8 cellular contexts compared by ENCODE assay signal in the genomic region with DNA sequence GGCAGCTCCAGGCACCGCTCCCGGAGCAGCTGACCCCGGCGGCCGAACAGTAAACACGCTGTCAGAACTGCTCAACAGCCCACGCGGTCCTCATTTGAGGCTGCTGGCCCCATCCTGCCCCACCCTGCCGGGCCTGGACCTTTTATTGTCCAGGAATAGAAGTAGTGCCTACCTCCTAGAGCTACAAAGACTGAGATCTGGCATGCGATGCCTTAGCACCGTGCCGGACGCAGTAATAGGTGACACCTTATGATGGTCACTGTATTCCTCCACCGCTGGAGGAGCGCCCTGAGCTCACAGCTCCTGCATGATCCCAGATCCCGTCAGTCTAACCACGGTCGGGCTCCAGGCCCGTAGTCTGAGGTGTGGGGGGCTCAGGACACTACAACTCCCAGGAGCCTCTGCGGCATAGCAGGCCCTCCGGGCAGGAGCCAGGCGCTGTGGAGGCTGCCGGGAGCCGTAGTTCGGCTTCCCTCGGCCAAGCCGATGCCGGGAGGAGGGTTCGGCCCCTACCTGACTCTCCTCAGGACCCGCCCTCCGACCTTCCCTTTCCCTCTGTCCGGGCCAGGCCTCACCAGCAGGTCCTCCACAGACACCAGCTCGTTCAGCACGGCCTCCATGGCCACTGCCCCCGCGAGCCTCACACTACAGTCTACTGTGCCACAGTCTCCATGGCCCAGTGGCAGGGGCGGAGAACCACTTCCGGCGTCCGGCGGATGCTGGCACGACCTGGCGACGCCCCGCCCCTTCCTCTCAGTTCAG. TPM values are rescaled to one million over a fixed set of nuclear protein-coding genes. Genes with fewer than 3 reads are reported as not detected.
DNase-seq lines count a peak whose midpoint lies in the region; ATAC-seq and TF ChIP-seq lines count a peak whose summit lies in the region.

Gene FIS1 (minus strand): TSS at position 697 of the 762 bp plus-strand sequence. CDS start 77 bp downstream, at position 620.

- TF ChIP-seq CTCF in GM13977 (IDR thresholded peaks at IDR 0.05; ENCODE audit: extremely low read depth, insufficient read depth, missing control alignments), result peak; percentile 97
- TF ChIP-seq CTCF in uterus (IDR thresholded peaks at IDR 0.05), result peak; percentile 30 to 95 (median 89)

- no peaks in the 10 kb centered on the region for H3K27me3 Mint-ChIP-seq in T-helper 1 cell treated with Interleukin-12 subunit alpha and Interleukin-12 subunit beta and Interleukin-4 antibody, amounts not matched to agents 30 μg/mL and 1 μg/mL, for 36 hours (ENCODE audit: low read depth)

- H3K9me3 Mint-ChIP-seq in T-helper 1 cell treated with Interleukin-12 subunit alpha and Interleukin-12 subunit beta and Interleukin-4 antibody, amounts not matched to agents 30 μg/mL and 1 μg/mL, for 36 hours, result no peaks in the 10 kb centered on the region

- no peaks in the 10 kb centered on the region for H3K9me3 ChIP-seq in uterus

- DNase-seq in GM13977 (ENCODE audit: low spot score) (peak; percentile 92), NCI-H1694 (lab: John Stamatoyannopoulos, UW) (peak; percentile 84), amygdala (lab: John Stamatoyannopoulos, UW) (peak; percentile 81 to 100 (median 94)), left ventricle myocardium superior (peak; percentile 97), pulmonary artery endothelial cell (ENCODE audit: low read depth, low spot score) (peak; percentile 65), uterus (peak; percentile 92 to 93)

- H3K4me3 ChIP-seq in uterus, result peak within 1 kb of the TSS; percentile 85 to 92

- peaks cover 7 to 11% of the 10 kb centered on the region in 2 donors for H3K4me1 ChIP-seq in uterus

- in situ Hi-C loops in GM13977 (cut with MboI; ENCODE audit: low pct_unique_long_range_greater_than_20kb, low sequenced_read_pairs, unreplicated experiment), result no loop called here

- H3K36me3 Mint-ChIP-seq in T-helper 1 cell treated with Interleukin-12 subunit alpha and Interleukin-12 subunit beta and Interleukin-4 antibody, amounts not matched to agents 30 μg/mL and 1 μg/mL, for 36 hours (ENCODE audit: low read depth), result peaks cover 5% of the 10 kb centered on the region

- ATAC-seq in HG02884 (IDR thresholded peaks at IDR 0.05; ENCODE audit: unreplicated experiment) (peak; percentile 89), left ventricle myocardium superior (peak; percentile 99)

- peak within 1 kb of the TSS; percentile 92 for H3K4me3 Mint-ChIP-seq in T-helper 1 cell treated with Interleukin-12 subunit alpha and Interleukin-12 subunit beta and Interleukin-4 antibody, amounts not matched to agents 30 μg/mL and 1 μg/mL, for 36 hours

- H3K4me1 Mint-ChIP-seq in T-helper 1 cell treated with Interleukin-12 subunit alpha and Interleukin-12 subunit beta and Interleukin-4 antibody, amounts not matched to agents 30 μg/mL and 1 μg/mL, for 36 hours (ENCODE audit: low read depth), result peaks cover 26% of the 10 kb centered on the region

- peak; percentile 75 to 88 for TF ChIP-seq POLR2A in uterus (IDR thresholded peaks at IDR 0.05)

- intact Hi-C loops in left ventricle myocardium superior (cut with micrococcal nuclease) (no loop called here), uterus (cut with DNase I; ENCODE audit: low total_unique reads) (no loop called here)

- H3K27ac ChIP-seq in uterus, result peak within 1 kb of the TSS; percentile 98 to 99

- peak within 1 kb of the TSS; percentile 96 for H3K27ac Mint-ChIP-seq in T-helper 1 cell treated with Interleukin-12 subunit alpha and Interleukin-12 subunit beta and Interleukin-4 antibody, amounts not matched to agents 30 μg/mL and 1 μg/mL, for 36 hours

- no peaks in the 10 kb centered on the region for H3K27me3 ChIP-seq in uterus

- no peaks in the 10 kb centered on the region for H3K36me3 ChIP-seq in uterus

RNA-seq across cellular contexts. Expression of gene FIS1, which starts in this region (rescaled TPM):
- total RNA-seq in left ventricle myocardium superior (326 TPM), pulmonary artery endothelial cell (132 and 233 TPM in 2 replicates), uterus (100 to 1,000 TPM; 129 to 251 (median 233) TPM)

Comparison
In these comparisons a context has a peak if more than half of its experiments do, and no peak if none do; other contexts are left out.
1. Peak in every context shown above with its lines: DNase-seq, ATAC-seq, H3K4me3 ChIP-seq and H3K27ac ChIP-seq.